Comparison of ENCODE assay signal across 17 cellular contexts in the genomic region with DNA sequence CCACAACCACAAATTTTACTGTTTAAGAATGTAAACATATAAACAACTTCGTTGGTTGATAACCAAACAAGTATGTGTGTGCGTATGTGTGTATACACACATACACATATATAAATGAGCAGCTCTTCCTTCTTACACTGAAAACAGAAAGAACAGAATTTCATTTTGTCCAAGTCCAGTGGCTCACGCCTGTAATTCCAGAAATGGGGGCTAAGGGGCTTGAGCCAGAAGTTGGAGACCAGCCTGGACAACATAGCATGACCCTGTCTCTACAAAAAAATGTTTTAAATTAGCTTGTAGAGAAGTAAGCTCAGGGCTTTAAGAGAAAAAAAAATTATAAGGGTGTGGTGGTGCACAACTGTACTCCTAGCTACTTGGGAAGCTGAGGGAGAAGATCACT.
"Had no signal": no experiment of that assay in that cellular context is flagged by ENCODE, and none has a peak within 500 bp of the region (broad histone marks: within the 10 kb centered on the region; RNA-seq: fewer than 3 reads in every experiment).

No MANE protein-coding gene starts in this region.

- H3K36me3 ChIP-seq: esophagus muscularis mucosa had no signal

- ATAC-seq: effector memory CD8-positive, alpha-beta T cell; foreskin keratinocyte; natural killer cell treated with Interleukin-12 subunit alpha and Interleukin-12 subunit beta and Interleukin-15 and Interleukin-18, amount 100 ng/mL, for 72 hours; psoas muscle; sciatic nerve; stimulated activated naive B cell treated with anti-CD40 and anti-IgM and Interleukin-4, amounts not matched to agents 10 μg/mL and 1 μg/mL and 100 μg/mL, for 72 hours; stimulated activated naive CD8-positive, alpha-beta T cell treated with anti-CD3 and anti-CD28 coated beads, Interleukin-15, amount 100 ng/mL, for 72 hours had no signal

- DNase-seq: effector memory CD8-positive, alpha-beta T cell; foreskin keratinocyte; immature natural killer cell; midbrain; psoas muscle; retina; stimulated activated CD4-positive, alpha-beta T cell treated with anti-CD3 and anti-CD28 coated beads, Interleukin-2, amount 100 ng/mL, for 24 hours; stimulated activated CD4-positive, alpha-beta T cell treated with anti-CD3 and anti-CD28 coated beads, Interleukin-4, amount 100 ng/mL, for 4 hours; stimulated activated naive B cell treated with anti-CD40 and anti-IgM and Interleukin-4, amounts not matched to agents 10 μg/mL and 1 μg/mL and 100 μg/mL, for 72 hours; stimulated activated naive CD8-positive, alpha-beta T cell treated with anti-CD3 and anti-CD28 coated beads, Interleukin-15, amount 100 ng/mL, for 72 hours; substantia nigra had no signal

- H3K9me3 ChIP-seq: esophagus muscularis mucosa, psoas muscle had no signal

- H3K27me3 Mint-ChIP-seq: type B pancreatic cell had no signal

- H3K4me3 Mint-ChIP-seq: central memory CD8-positive, alpha-beta T cell; effector memory CD8-positive, alpha-beta T cell; immature natural killer cell; natural killer cell treated with Interleukin-12 subunit alpha and Interleukin-12 subunit beta and Interleukin-15 and Interleukin-18, amount 100 ng/mL, for 72 hours; stimulated activated naive B cell treated with anti-CD40 and anti-IgM and Interleukin-4, amounts not matched to agents 10 μg/mL and 1 μg/mL and 100 μg/mL, for 72 hours; stimulated activated naive CD8-positive, alpha-beta T cell treated with anti-CD3 and anti-CD28 coated beads, Interleukin-15, amount 100 ng/mL, for 72 hours; type B pancreatic cell had no signal

- H3K27ac ChIP-seq: epithelial cell of prostate, esophagus muscularis mucosa, foreskin keratinocyte, psoas muscle had no signal

- H3K9me3 Mint-ChIP-seq: central memory CD8-positive, alpha-beta T cell; effector memory CD8-positive, alpha-beta T cell; immature natural killer cell; natural killer cell treated with Interleukin-12 subunit alpha and Interleukin-12 subunit beta and Interleukin-15 and Interleukin-18, amount 100 ng/mL, for 72 hours; stimulated activated naive CD8-positive, alpha-beta T cell treated with anti-CD3 and anti-CD28 coated beads, Interleukin-15, amount 100 ng/mL, for 72 hours; type B pancreatic cell had no signal

- H3K4me1 Mint-ChIP-seq: central memory CD8-positive, alpha-beta T cell; stimulated activated naive B cell treated with anti-CD40 and anti-IgM and Interleukin-4, amounts not matched to agents 10 μg/mL and 1 μg/mL and 100 μg/mL, for 72 hours; stimulated activated naive CD8-positive, alpha-beta T cell treated with anti-CD3 and anti-CD28 coated beads, Interleukin-15, amount 100 ng/mL, for 72 hours had no signal

- H3K27me3 ChIP-seq: esophagus muscularis mucosa, foreskin keratinocyte had no signal

- H3K36me3 Mint-ChIP-seq: natural killer cell treated with Interleukin-12 subunit alpha and Interleukin-12 subunit beta and Interleukin-15 and Interleukin-18, amount 100 ng/mL, for 72 hours; stimulated activated naive B cell treated with anti-CD40 and anti-IgM and Interleukin-4, amounts not matched to agents 10 μg/mL and 1 μg/mL and 100 μg/mL, for 72 hours had no signal

- H3K4me3 ChIP-seq: esophagus muscularis mucosa, psoas muscle had no signal

- H3K27ac Mint-ChIP-seq: effector memory CD8-positive, alpha-beta T cell; immature natural killer cell; natural killer cell treated with Interleukin-12 subunit alpha and Interleukin-12 subunit beta and Interleukin-15 and Interleukin-18, amount 100 ng/mL, for 72 hours; stimulated activated naive B cell treated with anti-CD40 and anti-IgM and Interleukin-4, amounts not matched to agents 10 μg/mL and 1 μg/mL and 100 μg/mL, for 72 hours; stimulated activated naive CD8-positive, alpha-beta T cell treated with anti-CD3 and anti-CD28 coated beads, Interleukin-15, amount 100 ng/mL, for 72 hours; type B pancreatic cell had no signal
